10 cellular contexts compared by ENCODE assay signal in the genomic region with DNA sequence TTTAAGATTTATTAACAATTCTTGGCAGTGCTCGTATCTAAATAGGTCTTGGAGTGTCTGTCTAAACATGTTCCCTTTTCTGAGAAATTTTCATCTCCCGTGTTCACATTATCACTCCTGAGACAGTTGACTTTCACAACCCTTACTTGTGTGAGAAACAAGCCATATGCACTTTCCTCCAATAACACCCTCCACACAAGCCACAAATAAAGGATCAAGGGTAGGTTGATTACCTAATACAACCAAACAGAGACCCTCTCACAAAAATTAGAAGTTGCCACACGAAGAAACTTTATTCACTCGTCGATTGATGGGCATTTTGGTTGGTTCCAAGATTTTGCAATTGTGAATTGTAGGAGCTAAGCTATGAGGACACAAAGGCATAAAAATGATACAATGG.
"Had no signal": no experiment of that assay in that cellular context is flagged by ENCODE, and none has a peak within 500 bp of the region (broad histone marks: within the 10 kb centered on the region; RNA-seq: fewer than 3 reads in every experiment).

No MANE protein-coding gene starts in this region.

- H3K4me2 ChIP-seq: GM23338 had no signal

- DNase-seq: GM23248, GOT3, H7, H9, HCEC 1CT, HFFc6 had no signal

- H3K27ac ChIP-seq: GM23248 had no signal

- H3K9ac ChIP-seq: GM23248 had no signal

- FAIRE-seq: H1, H54 had no signal

- H3K36me3 ChIP-seq: HAP-1 had no signal

- H2AFZ ChIP-seq: GM23248, GM23338 had no signal

- H3K4me1 ChIP-seq: HAP-1 had no signal

- H3K9me3 ChIP-seq: HAP-1 had no signal

- H3K4me3 ChIP-seq: GM23248, GM23338, HAP-1 had no signal
